In genomic region chr9:132406554-132407122, GRCh38 we compare ENCODE assay signal across 8 cellular contexts. TPM values are rescaled to one million over a fixed set of nuclear protein-coding genes. Genes with fewer than 3 reads are reported as not detected.
DNase-seq lines count a peak whose midpoint lies in the region; ATAC-seq and TF ChIP-seq lines count a peak whose summit lies in the region.

TTF1 (minus strand) TSS chr9:132406840; CDS start chr9:132402821, 4,019 bp downstream.

- peak within 1 kb of the TSS; percentile 76 for H3K9ac ChIP-seq in mammary epithelial cell (ENCODE audit: insufficient read depth, low read length)
- H3K9ac ChIP-seq in smooth muscle cell (ENCODE audit: low read depth) = peak within 1 kb of the TSS; percentile 60

- TF ChIP-seq CTCF in WI38 (IDR thresholded peaks at IDR 0.05; ENCODE audit: low read depth, low read length) (no peak), mammary epithelial cell (conservative IDR thresholded peaks at IDR 0.05 in 1 of 2, IDR thresholded peaks at IDR 0.05 in 1 of 2; ENCODE audit: extremely low read depth in 1 of 2, insufficient read depth in 1 of 2, low read depth in 1 of 2, low read length in 2 of 2) (no peak), smooth muscle cell (IDR thresholded peaks at IDR 0.05; ENCODE audit: borderline replicate concordance, insufficient read depth, poor library complexity, severe bottlenecking) (no peak)

- peaks cover 25% of the 10 kb centered on the region for H3K4me1 ChIP-seq in mammary epithelial cell (ENCODE audit: insufficient read depth, low read length)
- peaks cover 16% of the 10 kb centered on the region for H3K4me1 ChIP-seq in smooth muscle cell (ENCODE audit: low read depth)

- in situ Hi-C loops in ACHN (cut with HindIII; ENCODE audit: low pct_ligation_motif_present, low pct_unique_long_range_greater_than_20kb, low sequenced_read_pairs) = no loop called here
- in situ Hi-C loops in mammary epithelial cell (cut with MboI; ENCODE audit: low sequenced_read_pairs in 2 of 2) = no loop called here

- dilution Hi-C loops in mammary epithelial cell (cut with HindIII; ENCODE audit: low sequenced_read_pairs) = no loop called here

- H2AFZ ChIP-seq in mammary epithelial cell (ENCODE audit: low read depth, low read length) = peak within 1 kb of the TSS; percentile 90
- peak within 1 kb of the TSS; percentile 88 for H2AFZ ChIP-seq in smooth muscle cell (ENCODE audit: low read depth)

- no peaks in the 10 kb centered on the region for H3K9me3 ChIP-seq in mammary epithelial cell (replicated peaks; ENCODE audit: insufficient read depth, low read length)
- H3K9me3 ChIP-seq in smooth muscle cell (replicated peaks; ENCODE audit: low read depth) = no peaks in the 10 kb centered on the region

- WGBS in mammary epithelial cell (ENCODE audit: low coverage, missing lambda C conversion rate) = under 1% methylated on average over 27 of the region's 33 CpGs
- WGBS in smooth muscle cell (ENCODE audit: low lambda C conversion rate) = 1% methylated on average over 33 of the region's 33 CpGs

- H4K20me1 ChIP-seq in mammary epithelial cell (ENCODE audit: insufficient read depth, low read length) (no peaks in the 10 kb centered on the region), smooth muscle cell (ENCODE audit: low read depth) (no peaks in the 10 kb centered on the region)

- DNase-seq in ACHN (peak; percentile 91), NCI-H226 (peak; percentile 82), mammary epithelial cell (peak; percentile 79), iPS-NIHi7 (ENCODE audit: extremely low spot score) (peak; percentile 95), smooth muscle cell (lab: John Stamatoyannopoulos, UW; ENCODE audit: unreplicated experiment) (peak; percentile 33)

- CTCF ChIA-PET in mammary epithelial cell (lab: Charles Lee; ENCODE audit: low non-redundant PET) = no interaction called here

- no peaks in the 10 kb centered on the region for H3F3A ChIP-seq in smooth muscle cell (ENCODE audit: low read depth)

- peak within 1 kb of the TSS; percentile 81 for H3K4me2 ChIP-seq in mammary epithelial cell (ENCODE audit: insufficient read depth, low read depth, low read length)
- peak within 1 kb of the TSS; percentile 97 for H3K4me2 ChIP-seq in smooth muscle cell

- peak within 1 kb of the TSS; percentile 64 for H3K27ac ChIP-seq in mammary epithelial cell (ENCODE audit: insufficient read depth, low read depth, low read length)
- no peak within 1 kb of the TSS for H3K27ac ChIP-seq in smooth muscle cell (ENCODE audit: low read depth)

- no peaks in the 10 kb centered on the region for H3K36me3 ChIP-seq in mammary epithelial cell (ENCODE audit: insufficient read depth, low read length)
- no peaks in the 10 kb centered on the region for H3K36me3 ChIP-seq in smooth muscle cell (ENCODE audit: low read depth)

- ATAC-seq in GM18909 (IDR thresholded peaks at IDR 0.05; ENCODE audit: poor library complexity, unreplicated experiment) (peak; percentile 77), HG03280 (IDR thresholded peaks at IDR 0.05; ENCODE audit: unreplicated experiment) (peak; percentile 78)

- peaks cover 33% of the 10 kb centered on the region for H3K79me2 ChIP-seq in mammary epithelial cell (ENCODE audit: insufficient read depth, low read length)
- peaks cover 17% of the 10 kb centered on the region for H3K79me2 ChIP-seq in smooth muscle cell (ENCODE audit: low read depth)

- intact Hi-C loops in mammary epithelial cell (cut with micrococcal nuclease) = loop anchor here (5.0 kb wide), 2 partner anchors 226 to 649 kb away; no protein-coding TSS in a partner anchor

- H3K27me3 ChIP-seq in mammary epithelial cell (ENCODE audit: insufficient read depth, low read length) (no peaks in the 10 kb centered on the region), smooth muscle cell (ENCODE audit: low read depth) (peaks cover 28% of the 10 kb centered on the region)

- peak within 1 kb of the TSS; percentile 78 for H3K4me3 ChIP-seq in WI38 (ENCODE audit: low read depth, low read length)
- H3K4me3 ChIP-seq in mammary epithelial cell (replicated peaks in 1 of 3; ENCODE audit: insufficient read depth in 1 of 3, low read depth in 2 of 3, low read length in 3 of 3) = peak within 1 kb of the TSS; percentile 46 to 77 (median 71)
- peak within 1 kb of the TSS; percentile 79 for H3K4me3 ChIP-seq in smooth muscle cell

- BruUV-seq in mammary epithelial cell (replicated peaks; lab: Mats Ljungman, UMichigan) = no TSS peak

RNA-seq across cellular contexts. Expression of gene TTF1, which starts in this region (rescaled TPM):
- total RNA-seq in mammary epithelial cell = 10 to 100 TPM in 1 of 2 donors, 1 to 10 TPM in 1; 7.5 to 11.4 TPM
- polyA plus RNA-seq in mammary epithelial cell = 10.3 TPM
- polyA minus RNA-seq in mammary epithelial cell = 7.5 TPM
- total RNA-seq in smooth muscle cell = 8.9 and 16.4 TPM in 2 replicates
- polyA plus RNA-seq in smooth muscle cell = 5.5 and 7.8 TPM in 2 replicates

Comparison
In these comparisons a context has a peak if more than half of its experiments do, and no peak if none do; other contexts are left out.
1. DNase-seq: peak in every context shown above with its lines; median percentile 95 in iPS-NIHi7; 91 in ACHN; 82 in NCI-H226; 79 in mammary epithelial cell; 33 in smooth muscle cell.